ENCODE assay signal across 18 cellular contexts in genomic region chrX:52577464-52578173, GRCh38.
DNase-seq lines count a peak whose midpoint lies in the region; ATAC-seq, FAIRE-seq and TF ChIP-seq lines count a peak whose summit lies in the region.
"Had no signal": no experiment of that assay in that cellular context is flagged by ENCODE, and none has a peak within 500 bp of the region (broad histone marks: within the 10 kb centered on the region; RNA-seq: fewer than 3 reads in every experiment).

No MANE protein-coding gene starts in this region.

- WGBS in small intestine, 3 donors: 14 to 68% (median 58%) methylated on average over 15 of the region's 15 CpGs

- H3K9me3 ChIP-seq in HEK293 (ENCODE audit: control insufficient read depth, insufficient read depth, low read depth, low read length) (no peaks in the 10 kb centered on the region), duodenal mucosa (ENCODE audit: control insufficient read depth in 1 of 2, low read length in 2 of 2) (no peaks in the 10 kb centered on the region), small intestine (ENCODE audit: control insufficient read depth, low read depth) (no peaks in the 10 kb centered on the region)
- H3K9me3 ChIP-seq: A549, SJCRH30 had no signal

- H3K4me3 ChIP-seq in HEK293 (ENCODE audit: low read depth, low read length) (no peak overlapping the region), duodenal mucosa (ENCODE audit: low read depth in 1 of 2, low read length in 2 of 2) (peak overlapping the region; percentile 43 to 51), small intestine (ENCODE audit: low read depth in 1 of 2, low read length in 2 of 2) (peak overlapping the region in 1 of 2 donors; percentile 1)
- H3K4me3 ChIP-seq: A549, GM12878, SJCRH30 had no signal

- POLR2A ChIA-PET in HEK293 (lab: Yijun Ruan, JAX): no interaction called here

- H3K27me3 ChIP-seq in duodenal mucosa (ENCODE audit: control insufficient read depth in 1 of 2, insufficient read depth in 2 of 2, low read length in 2 of 2) (no peaks in the 10 kb centered on the region), small intestine (ENCODE audit: control insufficient read depth in 2 of 2, insufficient read depth in 2 of 2, low read length in 2 of 2) (no peaks in the 10 kb centered on the region)
- H3K27me3 ChIP-seq: SJCRH30 had no signal

- peak overlapping the region in 1 of 2 donors; percentile 19 for H3K9ac ChIP-seq in duodenal mucosa (ENCODE audit: low read depth in 1 of 2, low read length in 2 of 2)

- TF ChIP-seq CTCF in HEK293 (tag by site-specific recombination; IDR thresholded peaks at IDR 0.05): no peak

- H3K4me1 ChIP-seq in HEK293 (ENCODE audit: control insufficient read depth, insufficient read depth, low read length): no peaks in the 10 kb centered on the region
- peaks cover 5 to 14% of the 10 kb centered on the region in 2 donors for H3K4me1 ChIP-seq in duodenal mucosa (ENCODE audit: control insufficient read depth in 1 of 2, insufficient read depth in 2 of 2, low read length in 2 of 2)
- H3K4me1 ChIP-seq in small intestine (ENCODE audit: control insufficient read depth in 2 of 2, insufficient read depth in 1 of 2, low read depth in 1 of 2, low read length in 1 of 2): no peaks in the 10 kb centered on the region
- H3K4me1 ChIP-seq: A549, SJCRH30 had no signal

- ATAC-seq in left lobe of liver: peak; percentile 62
- ATAC-seq in GM21825 (IDR thresholded peaks at IDR 0.05; ENCODE audit: unreplicated experiment): no peak
- ATAC-seq in HG02870 (IDR thresholded peaks at IDR 0.05; ENCODE audit: unreplicated experiment): no peak
- ATAC-seq: A549, GM12878 had no signal

- no peak for FAIRE-seq in small intestine (lab: Jason Lieb, UNC)
- FAIRE-seq: GM12878 had no signal

- no peak for DNase-seq in left lobe of liver (ENCODE audit: low spot score)
- DNase-seq in small intestine: peak; percentile 92
- DNase-seq in NCI-H1930 (lab: John Stamatoyannopoulos, UW): no peak
- DNase-seq in RPMI8226: no peak
- DNase-seq: COR-L47, DMS53, MV-4-11, NCI-H1417 treated with DMSO at 0.1 percent for 48 hours, NCI-H2029 treated with DMSO at 0.1 percent for 48 hours, NCI-H510A treated with DMSO at 0.1 percent for 48 hours, SJCRH30 had no signal

- H3K27ac ChIP-seq in HEK293 (ENCODE audit: extremely low read depth, low read depth, low read length) (no peak overlapping the region), duodenal mucosa (ENCODE audit: low read depth, low read length) (no peak overlapping the region), small intestine (ENCODE audit: low read depth in 1 of 2, low read length in 1 of 2) (peak overlapping the region; percentile 73 to 83)
- H3K27ac ChIP-seq: A549, C4-2B, SJCRH30 had no signal

- H3K36me3 ChIP-seq in HEK293 (ENCODE audit: control insufficient read depth in 2 of 2, insufficient read depth in 1 of 2, low read length in 2 of 2) (no peaks in the 10 kb centered on the region), duodenal mucosa (ENCODE audit: control insufficient read depth in 1 of 2, insufficient read depth in 2 of 2, low read length in 2 of 2) (no peaks in the 10 kb centered on the region), small intestine (ENCODE audit: control insufficient read depth in 2 of 2, insufficient read depth in 2 of 2, low read length in 2 of 2) (no peaks in the 10 kb centered on the region)
- H3K36me3 ChIP-seq: SJCRH30 had no signal

- CTCF ChIA-PET in HEK293 (lab: Yijun Ruan, JAX): no interaction called here

TF ChIP-seq in HEK293, 187 proteins besides CTCF, POLR2A, EP300 and RAD21:
- TF ChIP-seq PRDM1 (tag by site-specific recombination; IDR thresholded peaks at IDR 0.05): peak; percentile 72
- no peak for TF ChIP-seq SP2 (tag by site-specific recombination; IDR thresholded peaks at IDR 0.05)
- TF ChIP-seq ZIC2 (tag by site-specific recombination; IDR thresholded peaks at IDR 0.05): no peak
- no peak for TF ChIP-seq PRDM2 (tag by site-specific recombination; IDR thresholded peaks at IDR 0.05; ENCODE audit: borderline replicate concordance)
- no peak for TF ChIP-seq HOXD13 (CRISPR knock-in tag; IDR thresholded peaks at IDR 0.05; ENCODE audit: borderline replicate concordance)
- no peak for TF ChIP-seq ZNF155 (tag by site-specific recombination; IDR thresholded peaks at IDR 0.05)
- no peak for TF ChIP-seq ZNF426 (tag by site-specific recombination; IDR thresholded peaks at IDR 0.05)
- TF ChIP-seq, protein P1, sequence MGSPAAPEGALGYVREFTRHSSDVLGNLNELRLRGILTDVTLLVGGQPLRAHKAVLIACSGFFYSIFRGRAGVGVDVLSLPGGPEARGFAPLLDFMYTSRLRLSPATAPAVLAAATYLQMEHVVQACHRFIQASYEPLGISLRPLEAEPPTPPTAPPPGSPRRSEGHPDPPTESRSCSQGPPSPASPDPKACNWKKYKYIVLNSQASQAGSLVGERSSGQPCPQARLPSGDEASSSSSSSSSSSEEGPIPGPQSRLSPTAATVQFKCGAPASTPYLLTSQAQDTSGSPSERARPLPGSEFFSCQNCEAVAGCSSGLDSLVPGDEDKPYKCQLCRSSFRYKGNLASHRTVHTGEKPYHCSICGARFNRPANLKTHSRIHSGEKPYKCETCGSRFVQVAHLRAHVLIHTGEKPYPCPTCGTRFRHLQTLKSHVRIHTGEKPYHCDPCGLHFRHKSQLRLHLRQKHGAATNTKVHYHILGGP (tag by site-specific recombination; IDR thresholded peaks at IDR 0.05): no peak

Comparison
In these comparisons a context has a peak if more than half of its experiments do, and no peak if none do; other contexts are left out.
1. H3K27ac ChIP-seq: peak in small intestine (2 of 2); none in HEK293 (single experiment) and duodenal mucosa (single experiment).